In genomic region chr20:46350201-46350985, GRCh38 we compare ENCODE assay signal across 9 cellular contexts. TPM values are rescaled to one million over a fixed set of nuclear protein-coding genes. Genes with fewer than 3 reads are reported as not detected.
A peak's percentile ranks its signal among the peaks of the same experiment; 100 is the strongest.
DNase-seq lines count a peak whose midpoint lies in the region; ATAC-seq and TF ChIP-seq lines count a peak whose summit lies in the region.
"Had no signal": no experiment of that assay in that cellular context is flagged by ENCODE, and none has a peak within 500 bp of the region (broad histone marks: within the 10 kb centered on the region; RNA-seq: fewer than 3 reads in every experiment).

No MANE protein-coding gene starts in this region.

- no peaks in the 10 kb centered on the region for H3K27me3 ChIP-seq in OCI-LY3 (ENCODE audit: low read depth, low read length)

- ATAC-seq in sciatic nerve = peak; percentile 46
- no peak for ATAC-seq in GM21381 (IDR thresholded peaks at IDR 0.05; ENCODE audit: unreplicated experiment)

- no peak overlapping the region for H2AFZ ChIP-seq in OCI-LY3 (ENCODE audit: low read depth, low read length)

- peak overlapping the region; percentile 1; the same call in 1 of the 2 replicates for H3K4me2 ChIP-seq in OCI-LY3 (ENCODE audit: low read length)

- no peak for TF ChIP-seq CTCF in HFF-Myc (IDR thresholded peaks at IDR 0.05; ENCODE audit: low read depth, low read length, missing control alignments)
- TF ChIP-seq CTCF in OCI-LY3 (IDR thresholded peaks at IDR 0.05; ENCODE audit: low read depth, low read length) = no peak

- H3K4me1 ChIP-seq in OCI-LY3 (ENCODE audit: low read length) = peaks cover 20% of the 10 kb centered on the region

- intact Hi-C loops in sciatic nerve (cut with DNase I) = no loop called here
- intact Hi-C loops in cardiac septum (cut with DNase I) = no loop called here

- no peak overlapping the region for H3K27ac ChIP-seq in OCI-LY3 (ENCODE audit: low read length)
- H3K27ac ChIP-seq: 22Rv1 had no signal

- no peak overlapping the region for H3K4me3 ChIP-seq in HFF-Myc (replicated peaks; ENCODE audit: low read depth, low read length)
- no peak overlapping the region for H3K4me3 ChIP-seq in OCI-LY3 (ENCODE audit: low read length)

- peaks cover 14% of the 10 kb centered on the region for H3K36me3 ChIP-seq in OCI-LY3 (replicated peaks; ENCODE audit: low read depth, low read length)

- 0 out of 2 replicates have a peak, but pooled peaks cover 5% of the 10 kb centered on the region for H4K20me1 ChIP-seq in OCI-LY3 (ENCODE audit: insufficient read depth, low read length)

- H3K79me2 ChIP-seq in OCI-LY3 (ENCODE audit: low read length) = no peaks in the 10 kb centered on the region

- H3K9ac ChIP-seq in OCI-LY3 (ENCODE audit: low read length) = no peak overlapping the region

- H3K9me3 ChIP-seq in OCI-LY3 (ENCODE audit: insufficient read depth, low read length) = no peaks in the 10 kb centered on the region

- DNase-seq in NCI-H1417 (lab: John Stamatoyannopoulos, UW) (peak in 2 of 3 experiments; percentile 38 to 50), NCI-H1417 treated with DMSO at 0.1 percent for 48 hours (lab: John Stamatoyannopoulos, UW) (no peak), HFF-Myc (ENCODE audit: extremely low read depth, low read depth) (peak; percentile 72), ecto neural progenitor cell (ENCODE audit: low spot score) (peak; percentile 67), sciatic nerve (ENCODE audit: low spot score) (no peak), cardiac septum (ENCODE audit: low spot score) (no peak)

RNA-seq across cellular contexts. Expression of gene CDH22, which starts 42.1 kb away (rescaled TPM):
- total RNA-seq in sciatic nerve = 0.40 TPM
- 0.83 TPM for total RNA-seq in cardiac septum

RNA-seq across cellular contexts. Expression of gene ELMO2, which starts 56.0 kb away (rescaled TPM):
- total RNA-seq in sciatic nerve (84.9 TPM), cardiac septum (35.0 TPM)

Comparison
In these comparisons a context has a peak if more than half of its experiments do, and no peak if none do; other contexts are left out.
1. DNase-seq: peak in NCI-H1417 (2 of 3), HFF-Myc (single experiment) and ecto neural progenitor cell (single experiment); none in NCI-H1417 treated with DMSO at 0.1 percent for 48 hours (single experiment), sciatic nerve (single experiment) and cardiac septum (single experiment).